In genomic region chr6:145374566-145374965, GRCh38 we compare ENCODE assay signal across 1 cellular context.
TF ChIP-seq lines count a peak whose summit lies in the region.

No MANE protein-coding gene starts in this region.

TF ChIP-seq in K562, 482 proteins besides CTCF, POLR2A, EP300 and RAD21 (continued from another document):
- TF ChIP-seq RREB1 (CRISPR knock-in tag; IDR thresholded peaks at IDR 0.05), result no peak
- no peak for TF ChIP-seq ZNF766 (CRISPR knock-in tag; conservative IDR thresholded peaks at IDR 0.05)
- no peak for TF ChIP-seq PRMT5 (CRISPR knock-in tag; IDR thresholded peaks at IDR 0.05)
- TF ChIP-seq ZNF740 (CRISPR knock-in tag; IDR thresholded peaks at IDR 0.05), result no peak
- no peak for TF ChIP-seq ZNF740 (tag; IDR thresholded peaks at IDR 0.05)
TF ChIP-seq in K562: peak in this region for 2.
